8 cellular contexts compared by ENCODE assay signal in the genomic region with DNA sequence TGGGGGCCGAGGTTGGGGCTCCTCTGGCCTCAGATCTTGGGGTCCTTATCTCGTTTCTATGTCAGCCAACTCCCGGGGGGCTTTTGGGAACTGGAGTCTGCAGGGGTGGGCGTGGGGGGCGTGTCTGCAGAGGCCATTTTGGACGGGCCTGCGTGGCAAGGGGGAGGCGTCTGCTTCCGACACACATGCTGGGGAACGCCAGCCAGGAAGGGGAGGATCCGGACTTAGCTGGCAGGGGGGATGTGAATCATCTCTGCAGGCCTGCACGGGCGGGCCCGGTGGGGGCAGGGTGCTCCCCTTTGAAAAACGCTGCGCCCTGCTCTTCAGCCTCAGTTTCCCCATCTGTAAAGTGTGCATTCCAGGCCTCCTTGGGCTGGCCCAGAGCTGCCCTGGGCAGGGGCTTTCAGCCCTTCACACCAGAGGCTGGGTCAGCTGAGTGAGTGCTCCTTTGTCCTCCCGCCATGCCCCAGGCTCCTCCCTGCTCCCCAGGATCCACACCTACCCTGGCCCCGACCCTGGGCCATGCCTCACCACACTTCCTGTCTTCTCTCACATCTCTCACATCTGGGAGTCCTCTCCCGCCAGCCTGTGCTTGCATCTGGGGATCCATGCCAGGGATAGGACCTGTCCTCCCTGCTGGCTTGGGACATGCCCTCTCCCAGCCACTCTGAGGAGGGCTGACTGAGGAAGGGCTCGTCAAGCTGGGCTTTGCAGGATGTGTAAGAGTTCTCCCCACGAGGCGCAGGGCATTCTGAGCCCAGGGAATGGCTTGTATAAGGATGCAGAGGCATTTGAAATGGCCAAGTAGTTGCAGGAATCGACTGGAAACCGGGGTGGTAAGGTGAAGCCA. TPM values are rescaled to one million over a fixed set of nuclear protein-coding genes. Genes with fewer than 3 reads are reported as not detected.
DNase-seq lines count a peak whose midpoint lies in the region; TF ChIP-seq lines count a peak whose summit lies in the region.

No MANE protein-coding gene starts in this region.

- no peaks in the 10 kb centered on the region for H3K27me3 ChIP-seq in AG04450 (ENCODE audit: control insufficient read depth, insufficient read depth, low read length)
- H3K27me3 ChIP-seq in hepatocyte = peaks cover 6% of the 10 kb centered on the region
- H3K27me3 ChIP-seq in smooth muscle cell (ENCODE audit: low read depth) = no peaks in the 10 kb centered on the region

- H3K4me3 ChIP-seq in AG04450 (ENCODE audit: low read depth, low read length) (peak overlapping the region; percentile 90), HEK293 (ENCODE audit: low read depth, low read length) (peak overlapping the region; percentile 74), hepatocyte (peak overlapping the region; percentile 81), smooth muscle cell (peak overlapping the region; percentile 87)

- WGBS in hepatocyte (ENCODE audit: low lambda C conversion rate, missing lambda C conversion rate) = 29% methylated on average over 23 of the region's 24 CpGs
- WGBS in smooth muscle cell (ENCODE audit: low lambda C conversion rate) = 14% methylated on average over 23 of the region's 24 CpGs

- H3K27me3 Mint-ChIP-seq in T-helper 1 cell treated with Interleukin-12 subunit alpha and Interleukin-12 subunit beta and Interleukin-4 antibody, amounts not matched to agents 30 μg/mL and 1 μg/mL, for 36 hours (ENCODE audit: low read depth) = peaks cover 21% of the 10 kb centered on the region

- H3K9me3 Mint-ChIP-seq in T-helper 1 cell treated with Interleukin-12 subunit alpha and Interleukin-12 subunit beta and Interleukin-4 antibody, amounts not matched to agents 30 μg/mL and 1 μg/mL, for 36 hours = no peaks in the 10 kb centered on the region

- peaks cover 78% of the 10 kb centered on the region for H3K79me2 ChIP-seq in hepatocyte
- peaks cover 85% of the 10 kb centered on the region for H3K79me2 ChIP-seq in smooth muscle cell (ENCODE audit: low read depth)

- H3K27ac ChIP-seq in AG04450 (ENCODE audit: low read depth, low read length) = peak overlapping the region; percentile 89
- no peak overlapping the region; the same call in 1 of the 2 replicates for H3K27ac ChIP-seq in HEK293 (ENCODE audit: extremely low read depth, low read depth, low read length)
- peak overlapping the region; percentile 77 for H3K27ac ChIP-seq in angular gyrus (ENCODE audit: low read depth, low read length)
- H3K27ac ChIP-seq in hepatocyte = peak overlapping the region; percentile 95
- H3K27ac ChIP-seq in smooth muscle cell (ENCODE audit: low read depth) = peak overlapping the region; percentile 98

- H3K4me1 Mint-ChIP-seq in T-helper 1 cell treated with Interleukin-12 subunit alpha and Interleukin-12 subunit beta and Interleukin-4 antibody, amounts not matched to agents 30 μg/mL and 1 μg/mL, for 36 hours (ENCODE audit: low read depth) = peaks cover 19% of the 10 kb centered on the region

- H2AFZ ChIP-seq in hepatocyte = no peak overlapping the region
- H2AFZ ChIP-seq in smooth muscle cell (ENCODE audit: low read depth) = no peak overlapping the region

- POLR2A ChIA-PET in AG04450 (lab: Yijun Ruan, JAX) = interaction anchor here (0.5 to 2.1 kb wide), 12 partner anchors 8 to 424 kb away, joined by 3 to 12 read pairs (median 6); no protein-coding TSS in a partner anchor
- POLR2A ChIA-PET in HEK293 (lab: Yijun Ruan, JAX) = interaction anchor here (0.6 to 1.6 kb wide), 7 partner anchors 36 to 785 kb away, joined by 3 to 5 read pairs (median 4); no protein-coding TSS in a partner anchor

- H3K4me2 ChIP-seq in hepatocyte (peak overlapping the region; percentile 96), smooth muscle cell (peak overlapping the region; percentile 95)

- H3K4me3 Mint-ChIP-seq in T-helper 1 cell treated with Interleukin-12 subunit alpha and Interleukin-12 subunit beta and Interleukin-4 antibody, amounts not matched to agents 30 μg/mL and 1 μg/mL, for 36 hours = peak overlapping the region; percentile 82

- H3K9me3 ChIP-seq in AG04450 (ENCODE audit: control insufficient read depth, insufficient read depth, low read length) (peaks cover 5% of the 10 kb centered on the region; the same call in 1 of the 2 replicates), HEK293 (ENCODE audit: control insufficient read depth, insufficient read depth, low read depth, low read length) (no peaks in the 10 kb centered on the region), hepatocyte (ENCODE audit: low read depth) (no peaks in the 10 kb centered on the region), smooth muscle cell (replicated peaks; ENCODE audit: low read depth) (no peaks in the 10 kb centered on the region)

- peaks cover 26% of the 10 kb centered on the region for H4K20me1 ChIP-seq in hepatocyte (ENCODE audit: insufficient read depth, poor library complexity, severe bottlenecking)
- peaks cover 88% of the 10 kb centered on the region for H4K20me1 ChIP-seq in smooth muscle cell (ENCODE audit: low read depth)

- DNase-seq in AG04450 (ENCODE audit: low read depth, low spot score) (peak; percentile 79), hepatocyte (ENCODE audit: low spot score) (peak; percentile 89), smooth muscle cell (lab: John Stamatoyannopoulos, UW; ENCODE audit: unreplicated experiment) (peak; percentile 63), NCI-H1436 (lab: John Stamatoyannopoulos, UW) (no peak), NCI-H774 (lab: John Stamatoyannopoulos, UW) (no peak)

- TF ChIP-seq CTCF in AG04450 (IDR thresholded peaks at IDR 0.05; ENCODE audit: low read depth, low read length) = no peak
- TF ChIP-seq CTCF in HEK293 (tag by site-specific recombination; IDR thresholded peaks at IDR 0.05) = no peak
- TF ChIP-seq CTCF in hepatocyte (IDR thresholded peaks at IDR 0.05; ENCODE audit: poor library complexity) = no peak
- no peak for TF ChIP-seq CTCF in smooth muscle cell (IDR thresholded peaks at IDR 0.05; ENCODE audit: borderline replicate concordance, insufficient read depth, poor library complexity, severe bottlenecking)

- H3K4me1 ChIP-seq in HEK293 (ENCODE audit: control insufficient read depth, insufficient read depth, low read length) = peaks cover 3% of the 10 kb centered on the region
- H3K4me1 ChIP-seq in hepatocyte (ENCODE audit: insufficient read depth) = peaks cover 52% of the 10 kb centered on the region
- peaks cover 30% of the 10 kb centered on the region for H3K4me1 ChIP-seq in smooth muscle cell (ENCODE audit: low read depth)

- CTCF ChIA-PET in AG04450 (lab: Charles Lee) (interaction anchor here (1.0 to 1.6 kb wide), 3 partner anchors 30 to 107 kb away, joined by 3 to 6 read pairs (median 4); no protein-coding TSS in a partner anchor), HEK293 (lab: Yijun Ruan, JAX) (interaction anchor here (0.5 to 1.6 kb wide), 5 partner anchors 29 to 267 kb away, joined by 3 to 4 read pairs (median 3); no protein-coding TSS in a partner anchor)

- peaks cover 23% of the 10 kb centered on the region for H3F3A ChIP-seq in smooth muscle cell (ENCODE audit: low read depth)

- peak overlapping the region; percentile 94 for H3K9ac ChIP-seq in smooth muscle cell (ENCODE audit: low read depth)

- no peaks in the 10 kb centered on the region for H3K36me3 Mint-ChIP-seq in T-helper 1 cell treated with Interleukin-12 subunit alpha and Interleukin-12 subunit beta and Interleukin-4 antibody, amounts not matched to agents 30 μg/mL and 1 μg/mL, for 36 hours (ENCODE audit: low read depth)

- peak overlapping the region; percentile 85 for H3K27ac Mint-ChIP-seq in T-helper 1 cell treated with Interleukin-12 subunit alpha and Interleukin-12 subunit beta and Interleukin-4 antibody, amounts not matched to agents 30 μg/mL and 1 μg/mL, for 36 hours

- H3K9me2 ChIP-seq in hepatocyte (replicated peaks; ENCODE audit: insufficient read depth) = no peaks in the 10 kb centered on the region

- H3K36me3 ChIP-seq in HEK293 (ENCODE audit: control insufficient read depth in 2 of 2, insufficient read depth in 1 of 2, low read length in 2 of 2) = peaks cover 0 to 8% of the 10 kb centered on the region in 2 experiments; a peak in 1 of 3 replicates
- no peaks in the 10 kb centered on the region for H3K36me3 ChIP-seq in hepatocyte (replicated peaks; ENCODE audit: insufficient read depth, low read depth)
- no peaks in the 10 kb centered on the region for H3K36me3 ChIP-seq in smooth muscle cell (ENCODE audit: low read depth)

TF ChIP-seq in HEK293, 187 proteins besides CTCF, POLR2A, EP300 and RAD21 (continues in another document):
- TF ChIP-seq SP2 (tag by site-specific recombination; IDR thresholded peaks at IDR 0.05) (peak; percentile 60), PRDM6 (tag by site-specific recombination; IDR thresholded peaks at IDR 0.05) (no peak), ZNF473 (tag by site-specific recombination; IDR thresholded peaks at IDR 0.05) (no peak), ZNF223 (tag by site-specific recombination; IDR thresholded peaks at IDR 0.05) (no peak), SP7 (tag by site-specific recombination; IDR thresholded peaks at IDR 0.05) (peak; percentile 91), ZFHX2 (tag by site-specific recombination; conservative IDR thresholded peaks at IDR 0.05) (peak; percentile 54), EGR2 (tag by site-specific recombination; IDR thresholded peaks at IDR 0.05; ENCODE audit: low read depth) (peak; percentile 38; the same call in 1 of the 2 replicates)
- TF ChIP-seq, protein P1, sequence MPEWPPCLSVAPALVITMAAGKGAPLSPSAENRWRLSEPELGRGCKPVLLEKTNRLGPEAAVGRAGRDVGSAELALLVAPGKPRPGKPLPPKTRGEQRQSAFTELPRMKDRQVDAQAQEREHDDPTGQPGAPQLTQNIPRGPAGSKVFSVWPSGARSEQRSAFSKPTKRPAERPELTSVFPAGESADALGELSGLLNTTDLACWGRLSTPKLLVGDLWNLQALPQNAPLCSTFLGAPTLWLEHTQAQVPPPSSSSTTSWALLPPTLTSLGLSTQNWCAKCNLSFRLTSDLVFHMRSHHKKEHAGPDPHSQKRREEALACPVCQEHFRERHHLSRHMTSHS (tag by site-specific recombination; IDR thresholded peaks at IDR 0.05) = no peak

RNA-seq across cellular contexts. Expression of gene FSCN1, which starts 3.7 kb away (rescaled TPM):
- polyA plus RNA-seq in AG04450 (2011; rRNA removed) (108 and 151 TPM in 2 replicates), hepatocyte (120 and 132 TPM in 2 replicates), smooth muscle cell (312 and 336 TPM in 2 replicates)
- polyA minus RNA-seq in AG04450 (2011; rRNA and poly(A)+ RNA removed) = 90.4 and 104 TPM in 2 replicates
- total RNA-seq in hepatocyte (82.9 and 117 TPM in 2 replicates), smooth muscle cell (307 and 324 TPM in 2 replicates)

Comparison
In these comparisons a context has a peak if more than half of its experiments do, and no peak if none do; other contexts are left out.
1. DNase-seq: peak in AG04450 (single experiment), hepatocyte (single experiment) and smooth muscle cell (single experiment); none in NCI-H1436 (single experiment) and NCI-H774 (single experiment).
2. Peak in every context shown above with its lines, with median percentiles within 50 percentile points of each other: H3K4me3 ChIP-seq.